8 cellular contexts compared by ENCODE assay signal in genomic region chr19:16573296-16573695, GRCh38. TPM values are rescaled to one million over a fixed set of nuclear protein-coding genes. Genes with fewer than 3 reads are reported as not detected.
A peak's percentile ranks its signal among the peaks of the same experiment; 100 is the strongest.
DNase-seq lines count a peak whose midpoint lies in the region; ATAC-seq and TF ChIP-seq lines count a peak whose summit lies in the region.

No MANE protein-coding gene starts in this region.

- no peaks in the 10 kb centered on the region for H3K27me3 Mint-ChIP-seq in activated naive CD8-positive, alpha-beta T cell treated with anti-CD3 and anti-CD28 coated beads for 36 hours

- intact Hi-C loops in stomach (cut with DNase I; ENCODE audit: low total_unique reads): loop anchor here (5.0 kb wide), 1 partner anchor 54 kb away; the partner anchor contains the start of gene MED26

- H3K9ac ChIP-seq in iPS-20b (ENCODE audit: low read depth, low read length): peak overlapping the region; percentile 82; the same call in 1 of the 2 replicates

- H3K27ac ChIP-seq in iPS-20b (ENCODE audit: low read length) (no peak overlapping the region), stomach (peak overlapping the region in 4 of 5 donors; percentile 86 to 93 (median 90))

- H3K27me3 ChIP-seq in iPS-20b (ENCODE audit: insufficient read depth, low read length) (no peaks in the 10 kb centered on the region), stomach (no peaks in the 10 kb centered on the region)

- ATAC-seq in HG03097 (IDR thresholded peaks at IDR 0.05; ENCODE audit: low FRiP score, unreplicated experiment): no peak

- H3K36me3 ChIP-seq in iPS-20b (ENCODE audit: insufficient read depth, low read depth, low read length): peaks cover 50% of the 10 kb centered on the region
- peaks cover 27 to 55% (median 52%) of the 10 kb centered on the region in 4 donors for H3K36me3 ChIP-seq in stomach

- peaks cover 41% of the 10 kb centered on the region for H3K4me1 Mint-ChIP-seq in activated naive CD8-positive, alpha-beta T cell treated with anti-CD3 and anti-CD28 coated beads for 36 hours

- no peak for TF ChIP-seq POLR2A in stomach (IDR thresholded peaks at IDR 0.05)

- 61 to 73% (median 63%) methylated on average over 11 to 13 of the region's 13 CpGs for WGBS in stomach, 5 donors

- DNase-seq in DMS 273 (lab: John Stamatoyannopoulos, UW; ENCODE audit: unreplicated experiment): peak; percentile 40
- DNase-seq in DMS 273 treated with DMSO at 0.1 percent for 48 hours (lab: John Stamatoyannopoulos, UW): no peak
- DNase-seq in activated naive CD8-positive, alpha-beta T cell treated with anti-CD3 and anti-CD28 coated beads for 36 hours: no peak
- DNase-seq in stomach: no peak
- no peak for DNase-seq in HuH-7 (ENCODE audit: low spot score)
- DNase-seq in HT-29 (ENCODE audit: low spot score): no peak

- peak overlapping the region; percentile 94 for H3K4me3 Mint-ChIP-seq in activated naive CD8-positive, alpha-beta T cell treated with anti-CD3 and anti-CD28 coated beads for 36 hours

- H3K36me3 Mint-ChIP-seq in activated naive CD8-positive, alpha-beta T cell treated with anti-CD3 and anti-CD28 coated beads for 36 hours: peaks cover 34% of the 10 kb centered on the region

- H3K4me1 ChIP-seq in iPS-20b (ENCODE audit: insufficient read depth, low read length) (0 out of 2 replicates have a peak, but pooled peaks cover 5% of the 10 kb centered on the region), stomach (peaks cover 35 to 68% (median 59%) of the 10 kb centered on the region in 4 donors)

- TF ChIP-seq CTCF in stomach (IDR thresholded peaks at IDR 0.05): no peak

- H3K4me3 ChIP-seq in iPS-20b (ENCODE audit: low read length) (peak overlapping the region; percentile 89), stomach (peak overlapping the region; percentile 80 to 97 (median 90))

- H3K9me3 Mint-ChIP-seq in activated naive CD8-positive, alpha-beta T cell treated with anti-CD3 and anti-CD28 coated beads for 36 hours: no peaks in the 10 kb centered on the region

- H3K9me3 ChIP-seq in iPS-20b (ENCODE audit: insufficient read depth, low read depth, low read length) (no peaks in the 10 kb centered on the region), stomach (no peaks in the 10 kb centered on the region)

- TF ChIP-seq EP300 in stomach (IDR thresholded peaks at IDR 0.05): no peak

- peak overlapping the region; percentile 92 for H3K27ac Mint-ChIP-seq in activated naive CD8-positive, alpha-beta T cell treated with anti-CD3 and anti-CD28 coated beads for 36 hours

RNA-seq across cellular contexts. Expression of gene SLC35E1, which starts 1.1 kb away (rescaled TPM):
- 10 to 100 TPM; 46.7 TPM for total RNA-seq in activated naive CD8-positive, alpha-beta T cell treated with anti-CD3 and anti-CD28 coated beads for 36 hours
- total RNA-seq in stomach: 10 to 100 TPM; 18.3 to 63.7 (median 52.5) TPM
- polyA plus RNA-seq in stomach: 10 to 100 TPM; 16.2 to 21.7 (median 16.8) TPM
- 16.8 and 23.4 TPM in 2 replicates for total RNA-seq in HT-29 (2014; rRNA removed; shearing (Covaris generic))

RNA-seq across cellular contexts. Expression of gene CHERP, which starts 31.1 kb away (rescaled TPM):
- 10 to 100 TPM; 82.3 to 93.7 TPM for total RNA-seq in activated naive CD8-positive, alpha-beta T cell treated with anti-CD3 and anti-CD28 coated beads for 36 hours
- 10 to 100 TPM in 2 of 5 donors, 1 to 10 TPM in 3; 3.5 to 64.7 (median 9.0) TPM for total RNA-seq in stomach
- polyA plus RNA-seq in stomach: 10 to 100 TPM; 11.5 to 15.8 (median 11.6) TPM
- 8.8 and 10.7 TPM in 2 replicates for total RNA-seq in HT-29 (2014; rRNA removed; shearing (Covaris generic))

RNA-seq across cellular contexts. Expression of gene MED26, which starts 54.7 kb away (rescaled TPM):
- 10 to 100 TPM; 16.0 to 17.2 TPM for total RNA-seq in activated naive CD8-positive, alpha-beta T cell treated with anti-CD3 and anti-CD28 coated beads for 36 hours
- total RNA-seq in stomach: 10 to 100 TPM in 2 of 5 donors, 1 to 10 TPM in 2, under 1 TPM in 1; 0.58 to 41.7 (median 6.2) TPM
- polyA plus RNA-seq in stomach: 1 to 10 TPM; 2.9 to 4.8 (median 3.8) TPM
- 9.6 and 12.5 TPM in 2 replicates for total RNA-seq in HT-29 (2014; rRNA removed; shearing (Covaris generic))
